Comparison of ENCODE assay signal across 22 cellular contexts in the genomic region with DNA sequence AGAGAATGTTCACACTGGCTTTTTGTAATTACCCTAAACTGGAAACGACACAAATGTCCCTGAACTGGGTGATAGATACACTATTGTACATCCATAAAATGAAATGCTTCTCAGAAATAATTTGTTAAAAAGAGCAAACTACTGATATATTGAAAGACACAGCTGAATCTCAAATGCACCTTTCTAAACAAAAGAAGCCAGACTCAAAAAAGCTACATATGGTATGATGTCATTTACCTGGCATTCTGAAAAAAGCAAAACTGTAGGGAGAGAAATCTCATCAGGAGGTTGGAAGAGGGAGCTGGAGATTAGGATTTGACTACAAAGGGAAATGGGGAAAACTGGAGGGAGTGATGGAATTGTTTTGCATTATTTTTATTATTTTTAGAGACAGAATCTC. TPM values are rescaled to one million over a fixed set of nuclear protein-coding genes. Genes with fewer than 3 reads are reported as not detected.
"Had no signal": no experiment of that assay in that cellular context is flagged by ENCODE, and none has a peak within 500 bp of the region (broad histone marks: within the 10 kb centered on the region; RNA-seq: fewer than 3 reads in every experiment).

No MANE protein-coding gene starts in this region.

- DNase-seq: activated CD4-positive, alpha-beta T cell treated with anti-CD3 and anti-CD28 coated beads for 48 hours; activated CD4-positive, alpha-beta T cell treated with anti-CD3 and anti-CD28 coated beads, Interleukin-2, amount 50 U/mL, for 48 hours; activated CD4-positive, CD25-positive, alpha-beta regulatory T cell treated with anti-CD3 and anti-CD28 coated beads, Interleukin-2, amount 50 U/mL, for 72 hours; activated CD8-positive, alpha-beta memory T cell treated with anti-CD3 and anti-CD28 coated beads, Interleukin-2, amount 10 ng/mL, durations not matched to agents 7 days and 5 days; activated effector memory CD4-positive, alpha-beta T cell treated with Interleukin-2 at 50 U/mL for 16 hours; activated naive CD4-positive, alpha-beta T cell; activated T-cell treated with anti-CD3 and anti-CD28 coated beads, Interleukin-2, amount 50 U/mL, for 24 hours; aorta; central memory CD4-positive, alpha-beta T cell; Karpas-422; NCI-H1048; NCI-H146; NCI-H187 treated with DMSO at 0.1 percent for 48 hours; NCI-H2081 treated with DMSO at 0.1 percent for 48 hours; NCI-H510A treated with DMSO at 0.1 percent for 48 hours; Peyer's patch; Right ventricle myocardium superior; SJCRH30 had no signal

- H3K4me1 ChIP-seq: Peyer's patch, SJCRH30 had no signal

- ATAC-seq: activated CD8-positive, alpha-beta memory T cell treated with anti-CD3 and anti-CD28 coated beads, Interleukin-2, amount 10 ng/mL, durations not matched to agents 7 days and 5 days; K562 had no signal

- H3K9me3 ChIP-seq: Peyer's patch, SJCRH30 had no signal

- H3K27me3 ChIP-seq: Peyer's patch, SJCRH30 had no signal

- H3K27ac ChIP-seq: Peyer's patch, RWPE1, SJCRH30 had no signal

- H3K36me3 ChIP-seq: Peyer's patch, SJCRH30 had no signal

- H3K4me3 ChIP-seq: K562, Peyer's patch, SJCRH30 had no signal

RNA-seq across cellular contexts. Expression of gene SLC38A11, which starts 12.0 kb away (rescaled TPM):
- total RNA-seq: activated CD8-positive, alpha-beta memory T cell treated with anti-CD3 and anti-CD28 coated beads, Interleukin-2, amount 10 ng/mL, durations not matched to agents 7 days and 5 days; activated T-helper 1 cell treated with anti-CD3 and anti-CD28 coated beads, Interleukin-12 subunit alpha, Interleukin-12 subunit beta, Interleukin-2, Interleukin-4 antibody, amounts not matched to agents 30 ng/mL and 10 ng/mL and 1 ng/mL, durations not matched to agents 14 hours and 24 hours and 36 hours; bronchial epithelial cell; K562 had no signal
- polyA plus RNA-seq: K562 had no signal
